Comparison of ENCODE assay signal across 1 cellular context in genomic region chr10:116385311-116385710, GRCh38.
TF ChIP-seq lines count a peak whose summit lies in the region.

No MANE protein-coding gene starts in this region.

TF ChIP-seq in GM12878, 131 proteins besides CTCF, POLR2A, EP300 and RAD21 (continued from another document):
- TF ChIP-seq ZZZ3 (IDR thresholded peaks at IDR 0.05; ENCODE audit: control insufficient read depth, insufficient read length, low read depth) = no peak
- TF ChIP-seq, protein P1, sequence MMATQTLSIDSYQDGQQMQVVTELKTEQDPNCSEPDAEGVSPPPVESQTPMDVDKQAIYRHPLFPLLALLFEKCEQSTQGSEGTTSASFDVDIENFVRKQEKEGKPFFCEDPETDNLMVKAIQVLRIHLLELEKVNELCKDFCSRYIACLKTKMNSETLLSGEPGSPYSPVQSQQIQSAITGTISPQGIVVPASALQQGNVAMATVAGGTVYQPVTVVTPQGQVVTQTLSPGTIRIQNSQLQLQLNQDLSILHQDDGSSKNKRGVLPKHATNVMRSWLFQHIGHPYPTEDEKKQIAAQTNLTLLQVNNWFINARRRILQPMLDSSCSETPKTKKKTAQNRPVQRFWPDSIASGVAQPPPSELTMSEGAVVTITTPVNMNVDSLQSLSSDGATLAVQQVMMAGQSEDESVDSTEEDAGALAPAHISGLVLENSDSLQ (IDR thresholded peaks at IDR 0.05) = 0 out of 2 replicates have a peak, but pooled peaks have one; percentile 24
